ENCODE assay signal across 1 cellular context in the genomic region with DNA sequence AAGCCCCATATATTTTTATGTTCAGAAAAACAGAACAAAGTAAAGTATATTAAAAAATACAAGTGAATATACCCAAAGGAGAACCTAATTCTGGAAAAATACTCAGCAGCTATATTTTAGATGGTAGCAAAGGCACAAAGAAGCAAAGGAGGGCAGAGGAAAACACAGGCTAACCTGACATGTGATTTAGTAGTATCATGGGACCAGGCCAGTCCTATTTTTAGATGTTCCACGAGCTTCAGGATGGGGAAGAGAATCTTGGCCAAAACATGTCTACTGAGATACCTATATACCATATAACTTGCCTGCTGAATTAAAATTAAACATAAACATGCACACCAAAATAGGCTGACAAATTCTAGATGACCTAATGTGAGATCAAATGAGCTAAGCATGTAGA.
TF ChIP-seq lines count a peak whose summit lies in the region.

No MANE protein-coding gene starts in this region.

TF ChIP-seq in K562, 482 proteins besides CTCF, POLR2A, EP300 and RAD21:
- TF ChIP-seq MEF2D (tag; conservative IDR thresholded peaks at IDR 0.05; ENCODE audit: low read depth) (0 out of 2 replicates have a peak, but pooled peaks have one; percentile 54), ZNF354B (CRISPR knock-in tag; IDR thresholded peaks at IDR 0.05) (no peak), ETV6 (IDR thresholded peaks at IDR 0.05; ENCODE audit: borderline replicate concordance in 1 of 2, low read depth in 2 of 2, low read length in 1 of 2) (no peak), ETV6 (CRISPR knock-in tag; IDR thresholded peaks at IDR 0.05; ENCODE audit: borderline replicate concordance) (no peak), SRSF3 (IDR thresholded peaks at IDR 0.05; ENCODE audit: insufficient read depth, low read length) (no peak), ZSCAN32 (CRISPR knock-in tag; IDR thresholded peaks at IDR 0.05) (no peak)
- TF ChIP-seq, protein P1, sequence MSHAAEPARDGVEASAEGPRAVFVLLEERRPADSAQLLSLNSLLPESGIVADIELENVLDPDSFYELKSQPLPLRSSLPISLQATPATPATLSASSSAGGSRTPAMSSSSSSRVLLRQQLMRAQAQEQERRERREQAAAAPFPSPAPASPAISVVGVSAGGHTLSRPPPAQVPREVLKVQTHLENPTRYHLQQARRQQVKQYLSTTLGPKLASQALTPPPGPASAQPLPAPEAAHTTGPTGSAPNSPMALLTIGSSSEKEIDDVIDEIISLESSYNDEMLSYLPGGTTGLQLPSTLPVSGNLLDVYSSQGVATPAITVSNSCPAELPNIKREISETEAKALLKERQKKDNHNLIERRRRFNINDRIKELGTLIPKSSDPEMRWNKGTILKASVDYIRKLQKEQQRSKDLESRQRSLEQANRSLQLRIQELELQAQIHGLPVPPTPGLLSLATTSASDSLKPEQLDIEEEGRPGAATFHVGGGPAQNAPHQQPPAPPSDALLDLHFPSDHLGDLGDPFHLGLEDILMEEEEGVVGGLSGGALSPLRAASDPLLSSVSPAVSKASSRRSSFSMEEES (CRISPR knock-in tag; IDR thresholded peaks at IDR 0.05) = peak; percentile 1; the same call in 1 of the 2 replicates
